10 cellular contexts compared by ENCODE assay signal in the genomic region with DNA sequence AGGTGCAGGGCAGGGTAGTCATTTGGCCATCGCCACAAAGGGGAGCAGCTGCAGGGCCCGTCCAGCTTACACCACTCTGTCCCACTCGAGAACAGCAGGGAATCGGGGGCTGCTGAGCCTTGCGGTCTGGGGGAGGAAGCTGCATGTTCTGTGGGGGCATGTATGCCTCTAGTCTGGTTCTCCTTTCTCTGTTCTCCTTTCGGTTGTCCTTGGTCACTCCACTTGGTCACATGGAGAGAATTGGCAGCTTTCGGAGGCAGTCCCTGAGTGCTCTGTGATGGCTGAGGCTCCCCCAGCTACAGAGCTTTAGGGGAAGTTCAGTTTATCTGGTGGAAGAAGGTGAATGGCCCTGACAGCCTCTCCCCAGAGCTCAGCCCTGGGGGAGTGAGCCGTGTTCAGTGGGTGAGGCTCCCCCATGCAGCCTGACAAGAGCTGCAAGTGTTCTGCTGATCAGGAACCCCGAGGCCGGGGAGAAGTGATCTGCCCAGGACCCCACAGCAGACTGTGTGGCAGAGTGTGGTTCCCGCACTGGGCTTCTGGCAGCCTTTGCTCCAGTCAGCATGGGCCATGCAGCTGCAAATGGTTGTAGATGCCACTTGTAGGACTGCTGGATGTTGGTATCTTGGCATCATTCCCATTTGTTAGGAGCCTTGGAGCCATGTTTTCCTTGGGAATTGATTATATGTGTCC. TPM values are rescaled to one million over a fixed set of nuclear protein-coding genes. Genes with fewer than 3 reads are reported as not detected.
A peak's percentile ranks its signal among the peaks of the same experiment; 100 is the strongest.
DNase-seq lines count a peak whose midpoint lies in the region; ATAC-seq and TF ChIP-seq lines count a peak whose summit lies in the region.
"Had no signal": no experiment of that assay in that cellular context is flagged by ENCODE, and none has a peak within 500 bp of the region (broad histone marks: within the 10 kb centered on the region; RNA-seq: fewer than 3 reads in every experiment).

No MANE protein-coding gene starts in this region.

- WGBS in testis, 2 donors = 43 to 44% methylated on average over 8 to 11 of the region's 11 CpGs

- no peak for TF ChIP-seq POLR2A in testis (IDR thresholded peaks at IDR 0.05)

- H3K4me3 ChIP-seq in testis = no peak overlapping the region
- H3K4me3 ChIP-seq: cardiac muscle cell had no signal

- no peaks in the 10 kb centered on the region for H3K36me3 ChIP-seq in testis (ENCODE audit: low read depth, missing control alignments)
- H3K36me3 ChIP-seq: cardiac muscle cell had no signal

- H3K4me1 ChIP-seq in testis = peaks cover 11% of the 10 kb centered on the region

- intact Hi-C loops in cardiac septum (cut with DNase I) = no loop called here
- intact Hi-C loops in testis (cut with DNase I; ENCODE audit: low total_unique reads) = no loop called here

- peak; percentile 94 for ATAC-seq in GM18867 (IDR thresholded peaks at IDR 0.05; ENCODE audit: unreplicated experiment)
- peak; percentile 90 for ATAC-seq in HG02973 (IDR thresholded peaks at IDR 0.05; ENCODE audit: unreplicated experiment)
- ATAC-seq: HCT116 had no signal

- no peak for TF ChIP-seq CTCF in testis (IDR thresholded peaks at IDR 0.05)

- H3K27me3 ChIP-seq in testis = no peaks in the 10 kb centered on the region
- H3K27me3 ChIP-seq: cardiac muscle cell had no signal

- peak overlapping the region in 1 of 2 donors; percentile 76 for H3K27ac ChIP-seq in testis
- H3K27ac ChIP-seq: cardiac muscle cell had no signal

- DNase-seq in AML-193 (lab: John Stamatoyannopoulos, UW) = peak; percentile 86 to 90
- DNase-seq in SIG-M5 treated with dmso at 0.1 percent for 504 hours (lab: John Stamatoyannopoulos, UW; ENCODE audit: unreplicated experiment) = peak; percentile 96
- DNase-seq in cardiac septum (ENCODE audit: low spot score) = peak; percentile 78
- DNase-seq in testis = peak; percentile 41
- no peak for DNase-seq in NCI-H69 (lab: John Stamatoyannopoulos, UW)
- no peak for DNase-seq in HT-29 (ENCODE audit: low spot score)

- H3K9me3 ChIP-seq in testis = no peaks in the 10 kb centered on the region

RNA-seq across cellular contexts. Expression of a gene that starts 22.3 kb away (rescaled TPM):
- total RNA-seq in cardiac septum (not detected), testis (10 to 100 TPM; 20.6 to 23.4 TPM)
- 13.3 TPM for polyA plus RNA-seq in testis (ENCODE audit: insufficient read depth, low read depth, low replicate concordance)
- 45.7 and 50.7 TPM in 2 replicates for total RNA-seq in HT-29 (2014; rRNA removed; shearing (Covaris generic))

Comparison
In these comparisons a context has a peak if more than half of its experiments do, and no peak if none do; other contexts are left out.
1. DNase-seq: peak in AML-193 (2 of 2), SIG-M5 treated with dmso at 0.1 percent for 504 hours (single experiment), cardiac septum (single experiment) and testis (single experiment); none in NCI-H69 (single experiment) and HT-29 (single experiment).
2. RNA of a gene that starts 22.3 kb away (total RNA-seq): 45.7 to 50.7 TPM in HT-29 and 20.6 to 23.4 TPM in testis; not detected in cardiac septum (single experiment); every median in the first group is over 10 times any median in the second.